30 cellular contexts compared by ENCODE assay signal in the genomic region with DNA sequence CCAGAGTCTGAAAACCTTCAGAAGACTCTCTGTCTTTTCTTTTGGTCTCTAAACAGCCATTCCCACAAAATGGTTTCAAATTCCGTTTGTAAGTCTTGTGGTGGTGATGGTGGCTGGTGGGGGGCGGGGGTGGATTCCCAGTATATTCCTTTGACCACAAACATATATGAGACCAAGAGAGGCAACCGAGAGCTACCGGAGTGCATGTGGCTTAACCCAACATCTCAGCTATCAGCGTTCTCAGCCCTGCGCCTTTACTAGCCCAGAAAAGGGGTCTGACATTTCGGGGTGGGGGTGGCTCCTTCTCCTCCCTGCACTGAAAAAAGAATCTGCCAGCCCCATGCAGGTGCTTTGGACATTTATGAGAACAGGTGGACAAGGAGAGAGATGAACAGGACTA.
"Had no signal": no experiment of that assay in that cellular context is flagged by ENCODE, and none has a peak within 500 bp of the region (broad histone marks: within the 10 kb centered on the region; RNA-seq: fewer than 3 reads in every experiment).

No MANE protein-coding gene starts in this region.

- H3K4me2 ChIP-seq: PC-9 had no signal

- ATAC-seq: Right ventricle myocardium inferior, SK-N-SH treated with all-trans-retinoic acid at 6 μM for 48 hours, T-cell had no signal

- H3K4me3 Mint-ChIP-seq: T-cell had no signal

- H3K27me3 ChIP-seq: MG63 had no signal

- H3K36me3 ChIP-seq: MG63, SJCRH30 had no signal

- H3K27ac ChIP-seq: PC-9, RWPE1, SJCRH30, SK-N-MC had no signal

- H3K4me1 ChIP-seq: SJCRH30 had no signal

- H3K27ac Mint-ChIP-seq: T-cell had no signal

- DNase-seq: Kasumi-1, KG1, MG63, NCI-H1048, NCI-H1092 treated with DMSO at 0.1 percent for 48 hours, NCI-H1105 treated with DMSO at 0.1 percent for 48 hours, NCI-H1417, NCI-H1436, NCI-H1694, NCI-H187, NCI-H1930, NCI-H2081, NCI-H2171 treated with DMSO at 0.1 percent for 48 hours, NCI-H2227 treated with DMSO at 0.1 percent for 48 hours, NCI-H345, NCI-H446, NCI-H510A treated with DMSO at 0.1 percent for 48 hours, NCI-H69, NCI-H748 treated with DMSO at 0.1 percent for 48 hours, NCI-H82, PC-9, SHP77, SIG-M5, T-cell had no signal

- H2AFZ ChIP-seq: PC-9 had no signal

- H3K36me3 Mint-ChIP-seq: T-cell had no signal

- H3K9me3 ChIP-seq: MG63, SJCRH30 had no signal

- H3K4me1 Mint-ChIP-seq: T-cell had no signal

- H3K4me3 ChIP-seq: K562, PC-9, SJCRH30, SK-N-MC had no signal
